In the genomic region with DNA sequence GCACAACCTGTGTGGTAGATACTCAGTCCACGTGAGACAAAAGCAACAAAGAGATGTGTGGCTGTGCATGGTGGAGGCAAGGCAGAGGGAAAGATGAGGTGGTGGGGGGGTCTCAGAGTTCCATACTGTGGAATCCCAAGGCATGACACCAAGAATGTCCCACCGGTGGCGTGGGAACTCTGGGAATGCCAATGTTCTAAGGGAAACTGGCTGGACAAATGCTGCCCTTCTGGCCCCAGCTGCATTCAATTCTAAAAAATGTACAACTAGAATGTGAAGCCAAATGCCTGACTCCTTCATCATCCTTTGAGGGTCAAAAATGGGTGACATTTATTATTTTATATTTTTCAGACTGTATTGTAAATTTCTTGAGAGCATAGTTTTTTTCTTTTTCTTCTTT, we compare ENCODE assay signal across 22 cellular contexts. TPM values are rescaled to one million over a fixed set of nuclear protein-coding genes. Genes with fewer than 3 reads are reported as not detected.
"Had no signal": no experiment of that assay in that cellular context is flagged by ENCODE, and none has a peak within 500 bp of the region (broad histone marks: within the 10 kb centered on the region; RNA-seq: fewer than 3 reads in every experiment).

No MANE protein-coding gene starts in this region.

- DNase-seq: activated CD4-positive, alpha-beta memory T cell treated with anti-CD3 and anti-CD28 coated beads for 36 hours; activated gamma-delta T cell; activated T-cell treated with anti-CD3 and anti-CD28 coated beads, Interleukin-2, amount 50 U/mL, for 48 hours; anterior cingulate cortex; cortex of kidney; effector memory CD8-positive, alpha-beta T cell; hypothalamus; left cardiac atrium; naive thymus-derived CD8-positive, alpha-beta T cell; occipital lobe; psoas muscle; right lobe of liver; spleen; stimulated activated CD4-positive, alpha-beta T cell treated with anti-CD3 and anti-CD28 coated beads, Interleukin-2, amount 100 ng/mL, for 24 hours; stimulated activated naive B cell treated with anti-CD40 and anti-IgM and Interleukin-4, amounts not matched to agents 10 μg/mL and 1 μg/mL and 100 μg/mL, for 72 hours; T1000; upper lobe of right lung had no signal

- H3K27me3 ChIP-seq: right lobe of liver, spleen, upper lobe of right lung had no signal

- ATAC-seq: effector memory CD8-positive, alpha-beta T cell; left cardiac atrium; naive thymus-derived CD8-positive, alpha-beta T cell; psoas muscle; right lobe of liver; stimulated activated naive B cell treated with anti-CD40 and anti-IgM and Interleukin-4, amounts not matched to agents 10 μg/mL and 1 μg/mL and 100 μg/mL, for 72 hours; upper lobe of right lung had no signal

- H3K27ac ChIP-seq: psoas muscle, right lobe of liver, upper lobe of right lung, VCaP had no signal

- H3K4me1 ChIP-seq: right lobe of liver had no signal

- H3K36me3 Mint-ChIP-seq: activated CD4-positive, alpha-beta memory T cell treated with anti-CD3 and anti-CD28 coated beads for 36 hours; naive thymus-derived CD8-positive, alpha-beta T cell had no signal

- H3K4me3 Mint-ChIP-seq: activated CD4-positive, alpha-beta memory T cell treated with anti-CD3 and anti-CD28 coated beads for 36 hours; activated naive CD8-positive, alpha-beta T cell; effector memory CD8-positive, alpha-beta T cell; naive thymus-derived CD8-positive, alpha-beta T cell; stimulated activated naive B cell treated with anti-CD40 and anti-IgM and Interleukin-4, amounts not matched to agents 10 μg/mL and 1 μg/mL and 100 μg/mL, for 72 hours had no signal

- H3K27me3 Mint-ChIP-seq: activated CD4-positive, alpha-beta memory T cell treated with anti-CD3 and anti-CD28 coated beads for 36 hours; activated naive CD8-positive, alpha-beta T cell; effector memory CD8-positive, alpha-beta T cell; naive thymus-derived CD8-positive, alpha-beta T cell; stimulated activated naive B cell treated with anti-CD40 and anti-IgM and Interleukin-4, amounts not matched to agents 10 μg/mL and 1 μg/mL and 100 μg/mL, for 72 hours had no signal

- H3K9me3 Mint-ChIP-seq: activated CD4-positive, alpha-beta memory T cell treated with anti-CD3 and anti-CD28 coated beads for 36 hours; effector memory CD8-positive, alpha-beta T cell; naive thymus-derived CD8-positive, alpha-beta T cell; stimulated activated naive B cell treated with anti-CD40 and anti-IgM and Interleukin-4, amounts not matched to agents 10 μg/mL and 1 μg/mL and 100 μg/mL, for 72 hours had no signal

- H3K4me3 ChIP-seq: psoas muscle, right lobe of liver, spleen, upper lobe of right lung had no signal

- H3K9me3 ChIP-seq: psoas muscle, right lobe of liver, spleen, upper lobe of right lung had no signal

- H3K36me3 ChIP-seq: right lobe of liver, upper lobe of right lung had no signal

- H3K27ac Mint-ChIP-seq: activated CD4-positive, alpha-beta memory T cell treated with anti-CD3 and anti-CD28 coated beads for 36 hours; activated naive CD8-positive, alpha-beta T cell; effector memory CD8-positive, alpha-beta T cell; naive thymus-derived CD8-positive, alpha-beta T cell; stimulated activated naive B cell treated with anti-CD40 and anti-IgM and Interleukin-4, amounts not matched to agents 10 μg/mL and 1 μg/mL and 100 μg/mL, for 72 hours had no signal

RNA-seq across cellular contexts. Expression of a gene that starts 58.2 kb away (rescaled TPM):
- total RNA-seq: activated CD4-positive, alpha-beta memory T cell treated with anti-CD3 and anti-CD28 coated beads for 36 hours; epithelial cell of proximal tubule; left cardiac atrium; lung microvascular endothelial cell; mononuclear cell; naive thymus-derived CD8-positive, alpha-beta T cell; psoas muscle; right lobe of liver; upper lobe of right lung had no signal
- polyA plus RNA-seq: naive thymus-derived CD8-positive, alpha-beta T cell; psoas muscle had no signal
